ENCODE assay signal across 1 cellular context in genomic region chr2:240846881-240847601, GRCh38.
TF ChIP-seq lines count a peak whose summit lies in the region.

No MANE protein-coding gene starts in this region.

TF ChIP-seq in H1, 55 proteins besides CTCF, POLR2A, EP300 and RAD21:
- TF ChIP-seq ATF2 (IDR thresholded peaks at IDR 0.05; ENCODE audit: low read length) (no peak), RBBP5 (IDR thresholded peaks at IDR 0.05; ENCODE audit: borderline replicate concordance, low read depth, low read length) (no peak), GABPA (IDR thresholded peaks at IDR 0.05; ENCODE audit: borderline replicate concordance, insufficient read depth, low read length) (no peak), SRF (IDR thresholded peaks at IDR 0.05; ENCODE audit: low read depth, low read length) (no peak), TEAD4 (IDR thresholded peaks at IDR 0.05; ENCODE audit: low read depth, low read length) (no peak), BCL11A (IDR thresholded peaks at IDR 0.05; ENCODE audit: low read depth in 2 of 2, low read length in 2 of 2) (no peak)
